In genomic region chr5:143972068-143972467, GRCh38 we compare ENCODE assay signal across 26 cellular contexts.
"Had no signal": no experiment of that assay in that cellular context is flagged by ENCODE, and none has a peak within 500 bp of the region (broad histone marks: within the 10 kb centered on the region; RNA-seq: fewer than 3 reads in every experiment).

No MANE protein-coding gene starts in this region.

- H3K4me3 ChIP-seq: ascending aorta, body of pancreas, PC-9 had no signal

- H3K4me2 ChIP-seq: PC-9 had no signal

- H3K27ac ChIP-seq: ascending aorta, body of pancreas, PC-9 had no signal

- H3K9me3 ChIP-seq: ascending aorta, body of pancreas had no signal

- FAIRE-seq: bronchial epithelial cell had no signal

- H3K4me1 ChIP-seq: ascending aorta, body of pancreas had no signal

- DNase-seq: activated B cell treated with CpG ODN at 0.5 μM for 24 hours; activated CD4-positive, alpha-beta T cell treated with anti-CD3 and anti-CD28 coated beads for 1 hour; activated CD4-positive, alpha-beta T cell treated with anti-CD3 and anti-CD28 coated beads, Interleukin-2, amount 10 ng/mL, durations not matched to agents 24 days and 14 days; activated CD4-positive, alpha-beta T cell treated with anti-CD3 and anti-CD28 coated beads, Interleukin-2, amount 50 U/mL, for 48 hours; activated effector memory CD4-positive, alpha-beta T cell treated with anti-CD3 and anti-CD28 coated beads, Interleukin-2, amount 50 U/mL, for 16 hours; activated naive CD4-positive, alpha-beta T cell treated with Interleukin-2 at 50 U/mL for 16 hours; activated naive CD8-positive, alpha-beta T cell treated with anti-CD3 and anti-CD28 coated beads, Interleukin-2, amount 50 U/mL, for 24 hours; activated T-cell treated with anti-CD3 and anti-CD28 coated beads, Interleukin-2, amount 50 U/mL, for 4 hours; amniotic stem cell; body of pancreas; central memory CD4-positive, alpha-beta T cell; MM.1S; NCI-H1092; NCI-H1417; NCI-H1694 treated with DMSO at 0.1 percent for 48 hours; NCI-H2029 treated with DMSO at 0.1 percent for 48 hours; NCI-H345; NCI-H510A; NCI-H526 treated with DMSO at 0.1 percent for 48 hours; NCI-H82; NK-92 treated with Interleukin-12 subunit alpha and Interleukin-12 subunit beta, amount 100 ng/mL, for 24 hours; PC-9; SHP77 treated with DMSO at 0.1 percent for 48 hours had no signal

- H2AFZ ChIP-seq: PC-9 had no signal

- H3K27me3 ChIP-seq: ascending aorta, body of pancreas had no signal

- H3K36me3 ChIP-seq: ascending aorta had no signal

- ATAC-seq: activated naive CD4-positive, alpha-beta T cell treated with anti-CD3 and anti-CD28 coated beads, Interleukin-2, amount 50 U/mL, for 72 hours; activated naive CD8-positive, alpha-beta T cell treated with anti-CD3 and anti-CD28 coated beads, Interleukin-2, amount 50 U/mL, for 24 hours; activated T-cell treated with anti-CD3 and anti-CD28 coated beads, Interleukin-2, amount 50 U/mL, for 4 hours; body of pancreas had no signal
